In the genomic region with DNA sequence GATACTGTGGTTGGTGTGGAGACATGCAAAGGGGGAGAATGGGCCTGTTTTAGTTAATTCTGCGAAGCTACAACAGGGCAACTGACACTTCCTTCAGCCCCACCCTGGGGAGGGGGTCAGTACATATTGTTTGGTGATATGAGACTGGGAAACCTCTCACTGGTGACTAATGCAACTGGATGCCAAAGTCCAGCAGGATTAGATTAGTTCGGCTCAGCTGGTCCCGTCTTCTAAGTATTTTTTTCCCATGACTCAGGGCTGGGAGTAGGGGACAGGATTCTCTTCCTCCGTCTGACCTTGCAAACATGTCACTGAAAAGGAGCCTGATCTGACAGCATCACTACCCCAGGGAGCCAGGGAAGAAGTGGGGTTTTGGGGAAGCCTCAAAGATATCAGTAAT, we compare ENCODE assay signal across 1 cellular context.
TF ChIP-seq lines count a peak whose summit lies in the region.

No MANE protein-coding gene starts in this region.

TF ChIP-seq in HEK293T, 16 proteins besides CTCF, POLR2A, EP300 and RAD21 (continued from another document):
- TF ChIP-seq ARNT (IDR thresholded peaks at IDR 0.05): no peak
- no peak for TF ChIP-seq ELF4 (IDR thresholded peaks at IDR 0.05)
- no peak for TF ChIP-seq TARDBP (IDR thresholded peaks at IDR 0.05)
- TF ChIP-seq CTBP1 (IDR thresholded peaks at IDR 0.05; ENCODE audit: borderline replicate concordance): no peak
- no peak for TF ChIP-seq BHLHE40 (IDR thresholded peaks at IDR 0.05; ENCODE audit: borderline replicate concordance)
- TF ChIP-seq HDGF (IDR thresholded peaks at IDR 0.05; ENCODE audit: borderline replicate concordance): no peak
- TF ChIP-seq FOXK2 (IDR thresholded peaks at IDR 0.05): no peak
